ENCODE assay signal across 17 cellular contexts in the genomic region with DNA sequence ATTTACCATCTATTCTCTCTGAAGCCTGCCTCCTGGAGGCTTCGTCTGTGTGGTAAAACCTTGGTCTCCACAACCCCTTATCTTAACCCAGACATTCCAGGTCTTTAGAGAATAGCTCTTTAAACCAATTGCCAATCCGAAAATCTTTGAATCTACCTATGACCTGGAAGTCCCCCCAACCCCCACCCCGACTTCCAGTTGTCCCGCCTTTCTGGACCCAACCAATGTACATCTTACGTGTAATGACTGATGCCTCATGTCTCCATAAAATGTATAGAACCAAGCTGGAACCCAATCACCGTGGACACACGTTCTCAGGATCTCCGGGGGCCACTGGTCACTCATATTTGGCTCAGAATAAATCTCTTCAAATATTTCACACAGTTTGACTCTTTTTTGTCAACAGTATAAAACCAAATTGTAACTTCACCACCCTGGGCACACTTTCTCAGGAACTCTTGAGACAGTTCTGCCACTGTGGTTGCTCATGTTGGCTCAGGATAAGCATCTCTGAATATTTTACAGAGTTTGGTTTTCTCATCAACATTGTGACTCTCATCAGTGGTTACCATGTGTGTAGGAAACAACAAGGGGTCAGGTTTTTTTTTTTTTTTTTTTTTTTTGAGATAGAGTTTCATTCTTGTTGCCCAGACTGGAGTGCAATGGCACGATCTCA. TPM values are rescaled to one million over a fixed set of nuclear protein-coding genes. Genes with fewer than 3 reads are reported as not detected.
DNase-seq lines count a peak whose midpoint lies in the region; ATAC-seq, FAIRE-seq and TF ChIP-seq lines count a peak whose summit lies in the region.
"Had no signal": no experiment of that assay in that cellular context is flagged by ENCODE, and none has a peak within 500 bp of the region (broad histone marks: within the 10 kb centered on the region; RNA-seq: fewer than 3 reads in every experiment).

No MANE protein-coding gene starts in this region.

- WGBS in endodermal cell (ENCODE audit: insufficient coverage in 1 of 2, insufficient read length in 1 of 2), 2 experiments: 94% methylated on average over 9 of the region's 9 CpGs

- ATAC-seq in Panc1 (no peak), left lobe of liver (no peak)

- H3K27ac ChIP-seq in Panc1 (ENCODE audit: low read length): peak overlapping the region; percentile 53; the same call in 1 of the 2 replicates
- no peak overlapping the region for H3K27ac ChIP-seq in endodermal cell (ENCODE audit: low read depth, low read length)

- no peak for FAIRE-seq in RCC 7860 (lab: Jason Lieb, UNC)

- H3K4me1 ChIP-seq in Panc1 (ENCODE audit: control insufficient read depth, insufficient read depth, low read length): peaks cover 37% of the 10 kb centered on the region
- peaks cover 3% of the 10 kb centered on the region for H3K4me1 ChIP-seq in endodermal cell (ENCODE audit: control insufficient read depth, insufficient read depth, low read length)

- H3K27ac Mint-ChIP-seq in endodermal cell (no peak overlapping the region), osteocyte (ENCODE audit: unreplicated experiment) (peak overlapping the region; percentile 28)
- no peak overlapping the region for H3K27ac Mint-ChIP-seq in activated T-helper 1 cell treated with anti-CD3 and anti-CD28 coated beads, Interleukin-12 subunit alpha, Interleukin-12 subunit beta, Interleukin-2, Interleukin-4 antibody, amounts not matched to agents 30 ng/mL and 10 ng/mL and 1 ng/mL, durations not matched to agents 14 hours and 24 hours and 36 hours
- H3K27ac Mint-ChIP-seq: B cell, HFFc6 had no signal

- in situ Hi-C loops in Panc1 (cut with HindIII; ENCODE audit: low pct_unique_long_range_greater_than_20kb, low sequenced_read_pairs): no loop called here

- H3K4me3 Mint-ChIP-seq in endodermal cell (no peak overlapping the region), osteocyte (ENCODE audit: unreplicated experiment) (no peak overlapping the region)
- no peak overlapping the region for H3K4me3 Mint-ChIP-seq in activated T-helper 1 cell treated with anti-CD3 and anti-CD28 coated beads, Interleukin-12 subunit alpha, Interleukin-12 subunit beta, Interleukin-2, Interleukin-4 antibody, amounts not matched to agents 30 ng/mL and 10 ng/mL and 1 ng/mL, durations not matched to agents 14 hours and 24 hours and 36 hours
- H3K4me3 Mint-ChIP-seq: B cell; CD8-positive, alpha-beta memory T cell; HFFc6 had no signal

- BruUV-seq in Panc1 (replicated peaks; lab: Mats Ljungman, UMichigan): no TSS peak

- CTCF ChIA-PET in Panc1 (lab: Charles Lee): interaction anchor here (0.7 kb wide), 2 partner anchors 225 to 457 kb away, joined by 3 to 4 read pairs; no protein-coding TSS in a partner anchor

- H3K36me3 ChIP-seq in Panc1 (ENCODE audit: control insufficient read depth, insufficient read depth, low read length): no peaks in the 10 kb centered on the region
- no peaks in the 10 kb centered on the region for H3K36me3 ChIP-seq in endodermal cell (ENCODE audit: control insufficient read depth, insufficient read depth, low read length)

- DNase-seq in AG10803 (ENCODE audit: low read depth) (peak; percentile 22), Panc1 (ENCODE audit: low read depth, low spot score) (no peak), endodermal cell (no peak), osteocyte (ENCODE audit: extremely low spot score, unreplicated experiment) (no peak), RCC 7860 (ENCODE audit: low spot score) (no peak), left lobe of liver (ENCODE audit: low spot score) (no peak)
- DNase-seq in central memory CD4-positive, alpha-beta T cell: no peak
- DNase-seq in activated T-helper 1 cell treated with anti-CD3 and anti-CD28 coated beads, Interleukin-12 subunit alpha, Interleukin-12 subunit beta, Interleukin-2, Interleukin-4 antibody, amounts not matched to agents 30 ng/mL and 10 ng/mL and 1 ng/mL, durations not matched to agents 14 hours and 24 hours and 36 hours (ENCODE audit: low spot score): no peak
- DNase-seq: 8988T; ACHN; Caco-2; CD8-positive, alpha-beta memory T cell; DND-41; GF-D8; HCEC 1CT; HFFc6 had no signal

- H3K9me3 ChIP-seq in Panc1 (ENCODE audit: control insufficient read depth, insufficient read depth, low read depth, low read length): no peaks in the 10 kb centered on the region
- H3K9me3 ChIP-seq in endodermal cell (ENCODE audit: control insufficient read depth, low read length): no peaks in the 10 kb centered on the region
- H3K9me3 ChIP-seq: Caco-2 had no signal

- H3K4me1 Mint-ChIP-seq in endodermal cell: peaks cover 9% of the 10 kb centered on the region
- peaks cover 70% of the 10 kb centered on the region for H3K4me1 Mint-ChIP-seq in osteocyte (ENCODE audit: unreplicated experiment)
- peaks cover 10% of the 10 kb centered on the region for H3K4me1 Mint-ChIP-seq in activated T-helper 1 cell treated with anti-CD3 and anti-CD28 coated beads, Interleukin-12 subunit alpha, Interleukin-12 subunit beta, Interleukin-2, Interleukin-4 antibody, amounts not matched to agents 30 ng/mL and 10 ng/mL and 1 ng/mL, durations not matched to agents 14 hours and 24 hours and 36 hours (ENCODE audit: low read depth)

- POLR2A ChIA-PET in Panc1 (lab: Charles Lee): no interaction called here

- intact Hi-C loops in Panc1 (cut with micrococcal nuclease; ENCODE audit: unreplicated experiment): no loop called here
- intact Hi-C loops in activated T-helper 1 cell treated with anti-CD3 and anti-CD28 coated beads, Interleukin-12 subunit alpha, Interleukin-12 subunit beta, Interleukin-2, Interleukin-4 antibody, amounts not matched to agents 30 ng/mL and 10 ng/mL and 1 ng/mL, durations not matched to agents 14 hours and 24 hours and 36 hours (cut with micrococcal nuclease): no loop called here

- H3K9ac ChIP-seq in endodermal cell (ENCODE audit: extremely low read depth, low read length, poor library complexity, severe bottlenecking): no peak overlapping the region

- no peaks in the 10 kb centered on the region for H3K27me3 Mint-ChIP-seq in endodermal cell (ENCODE audit: insufficient read depth)
- H3K27me3 Mint-ChIP-seq in osteocyte (ENCODE audit: unreplicated experiment): no peaks in the 10 kb centered on the region
- H3K27me3 Mint-ChIP-seq in activated T-helper 1 cell treated with anti-CD3 and anti-CD28 coated beads, Interleukin-12 subunit alpha, Interleukin-12 subunit beta, Interleukin-2, Interleukin-4 antibody, amounts not matched to agents 30 ng/mL and 10 ng/mL and 1 ng/mL, durations not matched to agents 14 hours and 24 hours and 36 hours (ENCODE audit: insufficient read depth): peaks cover under 1% of the 10 kb centered on the region

- no peaks in the 10 kb centered on the region for H3K27me3 ChIP-seq in Panc1 (ENCODE audit: control insufficient read depth, insufficient read depth, low read length)
- no peaks in the 10 kb centered on the region for H3K27me3 ChIP-seq in endodermal cell (ENCODE audit: control insufficient read depth, insufficient read depth, low read length, poor library complexity, severe bottlenecking)

- H3K4me3 ChIP-seq in AG10803 (ENCODE audit: low read length): no peak overlapping the region
- no peak overlapping the region for H3K4me3 ChIP-seq in Panc1 (ENCODE audit: low read depth in 2 of 2, low read length in 2 of 2)
- H3K4me3 ChIP-seq in endodermal cell (ENCODE audit: low read length): no peak overlapping the region

- H3K9me3 Mint-ChIP-seq in endodermal cell (no peaks in the 10 kb centered on the region), osteocyte (ENCODE audit: unreplicated experiment) (peaks cover 5% of the 10 kb centered on the region)
- no peaks in the 10 kb centered on the region for H3K9me3 Mint-ChIP-seq in activated T-helper 1 cell treated with anti-CD3 and anti-CD28 coated beads, Interleukin-12 subunit alpha, Interleukin-12 subunit beta, Interleukin-2, Interleukin-4 antibody, amounts not matched to agents 30 ng/mL and 10 ng/mL and 1 ng/mL, durations not matched to agents 14 hours and 24 hours and 36 hours
- H3K9me3 Mint-ChIP-seq: CD8-positive, alpha-beta memory T cell; HFFc6 had no signal

- TF ChIP-seq CTCF in AG10803 (conservative IDR thresholded peaks at IDR 0.05; ENCODE audit: low read length): no peak
- TF ChIP-seq CTCF in Panc1 (IDR thresholded peaks at IDR 0.05): no peak
- TF ChIP-seq CTCF in endodermal cell (conservative IDR thresholded peaks at IDR 0.05): peak; percentile 18
- TF ChIP-seq CTCF in osteocyte (IDR thresholded peaks at IDR 0.05): no peak

- H3K36me3 Mint-ChIP-seq in endodermal cell (ENCODE audit: low read depth) (no peaks in the 10 kb centered on the region), osteocyte (ENCODE audit: unreplicated experiment) (no peaks in the 10 kb centered on the region)
- no peaks in the 10 kb centered on the region for H3K36me3 Mint-ChIP-seq in activated T-helper 1 cell treated with anti-CD3 and anti-CD28 coated beads, Interleukin-12 subunit alpha, Interleukin-12 subunit beta, Interleukin-2, Interleukin-4 antibody, amounts not matched to agents 30 ng/mL and 10 ng/mL and 1 ng/mL, durations not matched to agents 14 hours and 24 hours and 36 hours (ENCODE audit: low read depth)
- H3K36me3 Mint-ChIP-seq: CD8-positive, alpha-beta memory T cell had no signal

RNA-seq across cellular contexts. Expression of a gene that starts 18.1 kb away (rescaled TPM):
- total RNA-seq in Panc1 (2021; ENCODE audit: unreplicated experiment) (0.18 TPM), endodermal cell (under 1 TPM; 0.13 to 0.64 TPM), osteocyte (0.52 and 0.54 TPM in 2 replicates), left lobe of liver (not detected)
- polyA plus RNA-seq in Panc1 (2012; ENCODE audit: insufficient read length): 1.1 TPM
- polyA plus RNA-seq in endodermal cell (2013, experiment 1 of 2): not detected
- 0.12 TPM for polyA plus RNA-seq in endodermal cell (2013, experiment 2 of 2)
- total RNA-seq in activated T-helper 1 cell treated with anti-CD3 and anti-CD28 coated beads, Interleukin-12 subunit alpha, Interleukin-12 subunit beta, Interleukin-2, Interleukin-4 antibody, amounts not matched to agents 30 ng/mL and 10 ng/mL and 1 ng/mL, durations not matched to agents 14 hours and 24 hours and 36 hours: 0.07 and 0.18 TPM in 2 replicates
- total RNA-seq: HFFc6 had no signal
- polyA plus RNA-seq: CD8-positive, alpha-beta memory T cell had no signal
